Comparison of ENCODE assay signal across 1 cellular context in genomic region chr14:95200404-95200803, GRCh38.
TF ChIP-seq lines count a peak whose summit lies in the region.

No MANE protein-coding gene starts in this region.

TF ChIP-seq in GM12891, 5 proteins besides CTCF, POLR2A, EP300 and RAD21 (continued from another document):
- TF ChIP-seq SPI1 (IDR thresholded peaks at IDR 0.05; ENCODE audit: low read depth, low read length), result no peak
- no peak for TF ChIP-seq POU2F2 (IDR thresholded peaks at IDR 0.05; ENCODE audit: low read depth, low read length)
TF ChIP-seq in GM12891: peak in this region for 0.
